19 cellular contexts compared by ENCODE assay signal in genomic region chr16:12288537-12289174, GRCh38.
A peak's percentile ranks its signal among the peaks of the same experiment; 100 is the strongest.
DNase-seq lines count a peak whose midpoint lies in the region; ATAC-seq and TF ChIP-seq lines count a peak whose summit lies in the region.
"Had no signal": no experiment of that assay in that cellular context is flagged by ENCODE, and none has a peak within 500 bp of the region (broad histone marks: within the 10 kb centered on the region; RNA-seq: fewer than 3 reads in every experiment).

No MANE protein-coding gene starts in this region.

- H3K27me3 ChIP-seq in cardiac muscle cell: no peaks in the 10 kb centered on the region
- H3K27me3 ChIP-seq in heart right ventricle: no peaks in the 10 kb centered on the region
- no peaks in the 10 kb centered on the region for H3K27me3 ChIP-seq in tibial nerve
- H3K27me3 ChIP-seq: SJCRH30 had no signal

- peaks cover 53 to 60% (median 57%) of the 10 kb centered on the region in 3 donors for H3K4me1 Mint-ChIP-seq in naive B cell
- H3K4me1 Mint-ChIP-seq in type B pancreatic cell (ENCODE audit: unreplicated experiment): peaks cover 8% of the 10 kb centered on the region

- no peak overlapping the region for H3K4me3 Mint-ChIP-seq in naive B cell
- no peak overlapping the region for H3K4me3 Mint-ChIP-seq in type B pancreatic cell
- H3K4me3 Mint-ChIP-seq: CD8-positive, alpha-beta T cell; H9 had no signal

- peaks cover 3 to 13% (median 9%) of the 10 kb centered on the region in 7 donors for H3K9me3 Mint-ChIP-seq in naive B cell
- peaks cover 7% of the 10 kb centered on the region for H3K9me3 Mint-ChIP-seq in type B pancreatic cell
- H3K9me3 Mint-ChIP-seq: H9 had no signal

- H3K27ac ChIP-seq in cardiac muscle cell (peak overlapping the region; percentile 40), heart right ventricle (peak overlapping the region in 4 of 10 donors; percentile 19 to 82 (median 48)), tibial nerve (no peak overlapping the region)
- H3K27ac ChIP-seq: A549, HL-60, SJCRH30 had no signal

- H3K9me3 ChIP-seq in cardiac muscle cell (ENCODE audit: low read depth) (no peaks in the 10 kb centered on the region), heart right ventricle (peaks cover 0 to 9% (median 0%) of the 10 kb centered on the region in 11 donors), tibial nerve (peaks cover 0 to 10% (median 0%) of the 10 kb centered on the region in 4 donors)
- H3K9me3 ChIP-seq: A549, SJCRH30 had no signal

- 83 to 84% methylated on average over 8 of the region's 8 CpGs for WGBS in heart right ventricle, 2 donors
- 88% methylated on average over 8 of the region's 8 CpGs for WGBS in tibial nerve, 2 donors

- H3K27ac Mint-ChIP-seq in naive B cell (peak overlapping the region; percentile 4 to 82 (median 64)), type B pancreatic cell (peak overlapping the region; percentile 4)
- H3K27ac Mint-ChIP-seq: CD8-positive, alpha-beta T cell had no signal

- H3K27me3 Mint-ChIP-seq in naive B cell (no peaks in the 10 kb centered on the region), type B pancreatic cell (no peaks in the 10 kb centered on the region)

- TF ChIP-seq POLR2A in tibial nerve (IDR thresholded peaks at IDR 0.05): no peak

- H3K36me3 Mint-ChIP-seq in naive B cell (peaks cover 37 to 42% of the 10 kb centered on the region in 2 donors), type B pancreatic cell (peaks cover 3% of the 10 kb centered on the region)

- ATAC-seq in heart right ventricle (no peak), naive B cell (ENCODE audit: low read depth in 2 of 2) (no peak), GM21619 (IDR thresholded peaks at IDR 0.05; ENCODE audit: unreplicated experiment) (no peak)
- ATAC-seq: A549; CD8-positive, alpha-beta T cell had no signal

- H3K4me3 ChIP-seq in cardiac muscle cell (no peak overlapping the region), heart right ventricle (no peak overlapping the region), tibial nerve (no peak overlapping the region)
- H3K4me3 ChIP-seq: A549, SJCRH30 had no signal

- no peaks in the 10 kb centered on the region for H3K4me1 ChIP-seq in cardiac muscle cell (ENCODE audit: low read depth)
- peaks cover 0 to 25% (median 5%) of the 10 kb centered on the region in 9 donors for H3K4me1 ChIP-seq in heart right ventricle
- peaks cover 0 to 6% (median 0%) of the 10 kb centered on the region in 4 donors for H3K4me1 ChIP-seq in tibial nerve
- H3K4me1 ChIP-seq: A549, SJCRH30 had no signal

- no peaks in the 10 kb centered on the region for H3K36me3 ChIP-seq in cardiac muscle cell
- no peaks in the 10 kb centered on the region for H3K36me3 ChIP-seq in heart right ventricle
- peaks cover 0 to 22% (median 0%) of the 10 kb centered on the region in 3 donors for H3K36me3 ChIP-seq in tibial nerve
- H3K36me3 ChIP-seq: SJCRH30 had no signal

- TF ChIP-seq EP300 in tibial nerve (IDR thresholded peaks at IDR 0.05): no peak

- no peak for DNase-seq in cardiac muscle cell (ENCODE audit: low read depth in 1 of 2, low spot score in 1 of 2)
- DNase-seq in heart right ventricle: no peak
- peak; percentile 28 for DNase-seq in NCI-H2171 (lab: John Stamatoyannopoulos, UW)
- DNase-seq in naive B cell: no peak
- no peak for DNase-seq in type B pancreatic cell (ENCODE audit: extremely low spot score, unreplicated experiment)
- DNase-seq in tibial nerve (ENCODE audit: low spot score in 2 of 2): no peak
- no peak for DNase-seq in posterior cingulate gyrus
- DNase-seq: Calu3; CD8-positive, alpha-beta T cell; DMS79; H9; IMR-90; NCI-H1417 treated with DMSO at 0.1 percent for 48 hours; NCI-H2081; NCI-H82; SJCRH30 had no signal

- TF ChIP-seq CTCF in cardiac muscle cell (IDR thresholded peaks at IDR 0.05; ENCODE audit: low read depth, low read length) (no peak), heart right ventricle (IDR thresholded peaks at IDR 0.05) (no peak), type B pancreatic cell (conservative IDR thresholded peaks at IDR 0.05) (no peak), tibial nerve (IDR thresholded peaks at IDR 0.05) (no peak)

- intact Hi-C loops in heart right ventricle (cut with DNase I): loop anchor here in 1 of 10 donors (10.0 kb wide), 1 partner anchor 46 kb away; no protein-coding TSS in a partner anchor
- intact Hi-C loops in posterior cingulate gyrus (cut with DNase I): no loop called here
